In the genomic region with DNA sequence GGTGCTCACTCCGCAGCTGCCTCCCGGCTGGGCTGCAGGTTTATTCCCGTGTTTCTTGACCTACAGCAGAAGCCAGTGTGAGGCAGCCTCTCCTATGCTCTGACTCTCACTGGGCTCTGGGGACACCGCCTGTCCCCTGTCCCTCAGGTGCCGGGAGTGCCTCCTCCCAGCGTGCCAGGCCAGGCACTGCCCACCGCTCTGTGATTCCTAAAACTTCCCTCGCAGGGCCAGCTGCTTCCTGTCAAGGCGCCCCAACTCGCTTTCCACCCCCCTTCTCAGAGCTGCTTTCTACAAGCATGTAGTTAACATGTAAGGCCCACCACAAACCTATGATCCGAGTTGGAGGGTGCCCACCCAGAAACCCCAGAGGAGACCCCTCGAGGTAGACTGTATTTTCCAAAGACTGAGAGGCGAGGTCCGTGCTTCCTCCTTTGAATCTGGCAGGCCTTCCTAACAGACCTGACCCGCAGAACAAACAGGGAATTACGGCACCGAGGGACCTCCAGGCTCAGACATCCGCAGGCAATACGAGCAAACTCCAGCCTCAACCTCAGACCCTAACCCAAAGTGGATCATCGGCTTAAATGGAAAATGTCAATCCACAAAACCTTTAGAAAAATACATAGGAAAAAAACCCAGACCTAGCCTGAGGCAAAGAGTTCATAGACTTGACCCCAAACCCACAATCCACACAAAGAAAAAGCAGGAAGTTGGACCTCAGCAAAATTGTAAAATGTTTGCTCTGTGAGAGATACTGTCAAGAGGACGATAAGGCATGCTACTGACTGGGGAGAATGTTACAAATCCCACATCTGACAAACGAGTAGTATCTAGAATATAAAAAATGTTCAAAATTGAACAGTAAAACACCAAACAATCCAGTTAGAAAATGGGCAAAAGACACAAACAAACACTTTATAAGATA, we compare ENCODE assay signal across 19 cellular contexts.
DNase-seq lines count a peak whose midpoint lies in the region; ATAC-seq and TF ChIP-seq lines count a peak whose summit lies in the region.
"Had no signal": no experiment of that assay in that cellular context is flagged by ENCODE, and none has a peak within 500 bp of the region (broad histone marks: within the 10 kb centered on the region; RNA-seq: fewer than 3 reads in every experiment).

No MANE protein-coding gene starts in this region.

- no peak overlapping the region for H3K4me2 ChIP-seq in osteoblast (ENCODE audit: insufficient read depth, low read length)

- CTCF ChIA-PET in WTC11 (lab: Charles Lee): interaction anchor here (0.8 to 3.8 kb wide), 7 partner anchors 9 to 302 kb away, joined by 3 to 44 read pairs (median 7); no protein-coding TSS in a partner anchor

- no peak for ATAC-seq in WTC11
- no peak for ATAC-seq in GM18505 (IDR thresholded peaks at IDR 0.05; ENCODE audit: unreplicated experiment)

- TF ChIP-seq POLR2A in GM18505 (IDR thresholded peaks at IDR 0.05; ENCODE audit: borderline replicate concordance, extremely low read depth, insufficient read depth, insufficient read length): no peak

- H3K79me2 ChIP-seq in osteoblast (ENCODE audit: insufficient read depth, low read length): no peaks in the 10 kb centered on the region

- H4K20me1 ChIP-seq in osteoblast (ENCODE audit: insufficient read depth, low read length): no peaks in the 10 kb centered on the region

- TF ChIP-seq CTCF in WTC11 (IDR thresholded peaks at IDR 0.05) (no peak), osteoblast (IDR thresholded peaks at IDR 0.05; ENCODE audit: extremely low read depth, low read depth, low read length) (no peak)

- H2AFZ ChIP-seq in osteoblast (ENCODE audit: low read length): no peak overlapping the region

- H3K4me1 ChIP-seq in osteoblast (ENCODE audit: insufficient read depth, low read length): peaks cover 5% of the 10 kb centered on the region
- H3K4me1 ChIP-seq: uterus had no signal

- H3K27me3 ChIP-seq in osteoblast (ENCODE audit: insufficient read depth, low read length): no peaks in the 10 kb centered on the region
- H3K27me3 ChIP-seq: uterus had no signal

- H3K4me3 Mint-ChIP-seq in WTC11: no peak overlapping the region
- H3K4me3 Mint-ChIP-seq: activated naive CD4-positive, alpha-beta T cell treated with anti-CD3 and anti-CD28 coated beads, Interleukin-2, amount 10 ng/mL, durations not matched to agents 7 days and 5 days had no signal

- H3K4me1 Mint-ChIP-seq in WTC11: peaks cover 27% of the 10 kb centered on the region

- H3K27ac Mint-ChIP-seq in WTC11: peak overlapping the region; percentile 6; the same call in 1 of the 2 replicates
- H3K27ac Mint-ChIP-seq: activated naive CD4-positive, alpha-beta T cell treated with anti-CD3 and anti-CD28 coated beads, Interleukin-2, amount 10 ng/mL, durations not matched to agents 7 days and 5 days had no signal

- peak; percentile 72 for DNase-seq in HuH-7 (ENCODE audit: low spot score)
- peak; percentile 11 for DNase-seq in OCI-M1 (lab: John Stamatoyannopoulos, UW)
- DNase-seq in WTC11 (ENCODE audit: low spot score): no peak
- DNase-seq in osteoblast (ENCODE audit: insufficient read length, low spot score, missing footprints): peak; percentile 41
- DNase-seq in GOT3 (lab: John Stamatoyannopoulos, UW): no peak
- DNase-seq in NCI-H510A (lab: John Stamatoyannopoulos, UW): no peak
- no peak for DNase-seq in A172 (ENCODE audit: low spot score)
- DNase-seq: activated CD4-positive, alpha-beta T cell treated with anti-CD3 and anti-CD28 coated beads, Interleukin-2, amount 50 U/mL, for 48 hours; activated naive CD4-positive, alpha-beta T cell treated with anti-CD3 and anti-CD28 coated beads, Interleukin-2, amount 10 ng/mL, durations not matched to agents 7 days and 5 days; activated T-cell treated with anti-CD3 and anti-CD28 coated beads for 4 hours; cerebellar nuclear complex; DMS79 treated with DMSO at 0.1 percent for 48 hours; effector memory CD4-positive, alpha-beta T cell; HCEC 1CT; head of caudate nucleus; NCI-H1436 treated with DMSO at 0.1 percent for 48 hours; stimulated activated CD4-positive, alpha-beta T cell treated with anti-CD3 and anti-CD28 coated beads, Interleukin-2, amount 100 ng/mL, for 48 hours; uterus had no signal

- no peaks in the 10 kb centered on the region for H3K36me3 ChIP-seq in osteoblast (ENCODE audit: insufficient read depth, low read length)
- H3K36me3 ChIP-seq: uterus had no signal

- POLR2A ChIA-PET in WTC11 (lab: Charles Lee): no interaction called here

- H3K9me3 ChIP-seq in osteoblast (ENCODE audit: low read depth, low read length): no peaks in the 10 kb centered on the region
- H3K9me3 ChIP-seq: uterus had no signal

- H3K27ac ChIP-seq in osteoblast (ENCODE audit: low read depth, low read length): no peak overlapping the region
- H3K27ac ChIP-seq: uterus had no signal

- H3K36me3 Mint-ChIP-seq in WTC11: no peaks in the 10 kb centered on the region

- H3K4me3 ChIP-seq in osteoblast (ENCODE audit: insufficient read depth, low read length): no peak overlapping the region
- H3K4me3 ChIP-seq: uterus had no signal

- H3K9me3 Mint-ChIP-seq in WTC11: no peaks in the 10 kb centered on the region

- no peaks in the 10 kb centered on the region for H3K27me3 Mint-ChIP-seq in WTC11 (ENCODE audit: low read depth)

TF ChIP-seq in WTC11, 78 proteins besides CTCF, POLR2A, EP300 and RAD21:
- no peak for TF ChIP-seq ATF3 (CRISPR knock-in tag; conservative IDR thresholded peaks at IDR 0.05)
- no peak for TF ChIP-seq ETV6 (CRISPR knock-in tag; IDR thresholded peaks at IDR 0.05)
- TF ChIP-seq SP1 (CRISPR knock-in tag; conservative IDR thresholded peaks at IDR 0.05): no peak
- TF ChIP-seq ZNF396 (CRISPR knock-in tag; IDR thresholded peaks at IDR 0.05; ENCODE audit: borderline replicate concordance): no peak
- no peak for TF ChIP-seq IRF2 (CRISPR knock-in tag; IDR thresholded peaks at IDR 0.05; ENCODE audit: borderline replicate concordance, low read depth)
- no peak for TF ChIP-seq EMX1 (CRISPR knock-in tag; IDR thresholded peaks at IDR 0.05)
- TF ChIP-seq, protein P1, sequence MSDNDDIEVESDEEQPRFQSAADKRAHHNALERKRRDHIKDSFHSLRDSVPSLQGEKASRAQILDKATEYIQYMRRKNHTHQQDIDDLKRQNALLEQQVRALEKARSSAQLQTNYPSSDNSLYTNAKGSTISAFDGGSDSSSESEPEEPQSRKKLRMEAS (CRISPR knock-in tag; IDR thresholded peaks at IDR 0.05): no peak
- TF ChIP-seq, protein P2, sequence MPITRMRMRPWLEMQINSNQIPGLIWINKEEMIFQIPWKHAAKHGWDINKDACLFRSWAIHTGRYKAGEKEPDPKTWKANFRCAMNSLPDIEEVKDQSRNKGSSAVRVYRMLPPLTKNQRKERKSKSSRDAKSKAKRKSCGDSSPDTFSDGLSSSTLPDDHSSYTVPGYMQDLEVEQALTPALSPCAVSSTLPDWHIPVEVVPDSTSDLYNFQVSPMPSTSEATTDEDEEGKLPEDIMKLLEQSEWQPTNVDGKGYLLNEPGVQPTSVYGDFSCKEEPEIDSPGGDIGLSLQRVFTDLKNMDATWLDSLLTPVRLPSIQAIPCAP (CRISPR knock-in tag; IDR thresholded peaks at IDR 0.05): no peak
- TF ChIP-seq MLX (CRISPR knock-in tag; IDR thresholded peaks at IDR 0.05): no peak
- TF ChIP-seq ZNF138 (CRISPR knock-in tag; conservative IDR thresholded peaks at IDR 0.05): no peak
- TF ChIP-seq TEAD1 (CRISPR knock-in tag; IDR thresholded peaks at IDR 0.05): no peak
- TF ChIP-seq NR2C2 (CRISPR knock-in tag; IDR thresholded peaks at IDR 0.05): no peak
- TF ChIP-seq ATF2 (CRISPR knock-in tag; IDR thresholded peaks at IDR 0.05; ENCODE audit: borderline replicate concordance, low read depth): no peak
- TF ChIP-seq ATF1 (CRISPR knock-in tag; IDR thresholded peaks at IDR 0.05): no peak
- no peak for TF ChIP-seq HMGXB4 (CRISPR knock-in tag; IDR thresholded peaks at IDR 0.05)
- TF ChIP-seq ZBTB21 (CRISPR knock-in tag; IDR thresholded peaks at IDR 0.05; ENCODE audit: borderline replicate concordance): no peak
- TF ChIP-seq ZNF263 (CRISPR knock-in tag; IDR thresholded peaks at IDR 0.05; ENCODE audit: low read depth): no peak
- no peak for TF ChIP-seq GTF2I (CRISPR knock-in tag; conservative IDR thresholded peaks at IDR 0.05)

Comparison
In these comparisons a context has a peak if more than half of its experiments do, and no peak if none do; other contexts are left out.
1. DNase-seq: peak in HuH-7 (single experiment), OCI-M1 (single experiment) and osteoblast (single experiment); none in WTC11 (single experiment), GOT3 (single experiment), NCI-H510A (single experiment) and A172 (single experiment).